20 cellular contexts compared by ENCODE assay signal in the genomic region with DNA sequence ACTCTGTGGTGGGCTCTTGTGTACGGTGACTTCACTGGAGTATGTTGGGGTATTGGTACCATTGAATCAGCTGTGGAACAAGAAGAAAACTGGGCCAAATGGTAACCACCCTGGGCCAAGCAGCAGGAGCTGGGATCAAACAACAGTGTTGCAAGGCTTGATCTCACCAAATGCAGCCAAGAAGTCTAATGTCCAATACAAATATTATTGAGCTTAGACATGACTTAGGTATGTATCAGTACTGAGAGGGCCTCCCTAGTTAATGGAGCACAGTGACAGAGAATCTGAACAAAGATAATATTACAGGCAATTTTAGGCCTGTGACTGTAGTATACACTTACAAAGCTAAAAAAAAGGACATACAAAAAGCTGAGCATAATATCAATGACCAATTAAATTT.
"Had no signal": no experiment of that assay in that cellular context is flagged by ENCODE, and none has a peak within 500 bp of the region (broad histone marks: within the 10 kb centered on the region; RNA-seq: fewer than 3 reads in every experiment).

No MANE protein-coding gene starts in this region.

- H3K4me1 ChIP-seq: esophagus squamous epithelium, gastroesophageal sphincter, right lobe of liver, stomach, testis had no signal

- H3K4me3 ChIP-seq: esophagus squamous epithelium, gastroesophageal sphincter, lung, ovary, right lobe of liver, stomach, testis had no signal

- H3K4me3 Mint-ChIP-seq: activated CD4-positive, alpha-beta T cell treated with anti-CD3 and anti-CD28 coated beads, Interleukin-2, amount 10 ng/mL, durations not matched to agents 24 days and 14 days; activated CD8-positive, alpha-beta T cell treated with anti-CD3 and anti-CD28 coated beads, Interleukin-2, amount 10 ng/mL, durations not matched to agents 7 days and 5 days; mesothelial cell of epicardium; neural crest cell; T-helper 17 cell had no signal

- H3K9me3 Mint-ChIP-seq: activated CD4-positive, alpha-beta T cell treated with anti-CD3 and anti-CD28 coated beads, Interleukin-2, amount 10 ng/mL, durations not matched to agents 24 days and 14 days; neural crest cell had no signal

- H3K27ac Mint-ChIP-seq: activated CD4-positive, alpha-beta T cell treated with anti-CD3 and anti-CD28 coated beads, Interleukin-2, amount 10 ng/mL, durations not matched to agents 24 days and 14 days; activated CD8-positive, alpha-beta T cell treated with anti-CD3 and anti-CD28 coated beads, Interleukin-2, amount 10 ng/mL, durations not matched to agents 7 days and 5 days; activated naive CD4-positive, alpha-beta T cell treated with anti-CD3 and anti-CD28 coated beads, Interleukin-2, amount 50 U/mL, for 72 hours; mesothelial cell of epicardium; T-helper 17 cell had no signal

- H3K27me3 ChIP-seq: esophagus squamous epithelium, gastroesophageal sphincter, ovary, right lobe of liver, stomach, testis had no signal

- H3K27ac ChIP-seq: esophagus squamous epithelium, gastroesophageal sphincter, ovary, right lobe of liver, stomach, testis had no signal

- H3K9me3 ChIP-seq: esophagus squamous epithelium, gastroesophageal sphincter, ovary, right lobe of liver, stomach, testis had no signal

- ATAC-seq: activated CD8-positive, alpha-beta T cell treated with anti-CD3 and anti-CD28 coated beads, Interleukin-2, amount 10 ng/mL, durations not matched to agents 7 days and 5 days; activated naive CD4-positive, alpha-beta T cell treated with anti-CD3 and anti-CD28 coated beads, Interleukin-2, amount 50 U/mL, for 72 hours; gastroesophageal sphincter; right lobe of liver; T-helper 17 cell had no signal

- H3K4me1 Mint-ChIP-seq: activated CD4-positive, alpha-beta T cell treated with anti-CD3 and anti-CD28 coated beads, Interleukin-2, amount 10 ng/mL, durations not matched to agents 24 days and 14 days; neural crest cell; T-helper 17 cell had no signal

- H3K27me3 Mint-ChIP-seq: activated CD4-positive, alpha-beta T cell treated with anti-CD3 and anti-CD28 coated beads, Interleukin-2, amount 10 ng/mL, durations not matched to agents 24 days and 14 days; T-helper 17 cell had no signal

- DNase-seq: activated CD4-positive, alpha-beta T cell treated with anti-CD3 and anti-CD28 coated beads, Interleukin-2, amount 10 ng/mL, durations not matched to agents 24 days and 14 days; activated CD4-positive, CD25-positive, alpha-beta regulatory T cell; activated CD8-positive, alpha-beta memory T cell treated with anti-CD3 and anti-CD28 coated beads, Interleukin-2, amount 50 U/mL, for 4 hours; activated CD8-positive, alpha-beta T cell treated with anti-CD3 and anti-CD28 coated beads, Interleukin-2, amount 10 ng/mL, durations not matched to agents 7 days and 5 days; activated gamma-delta T cell; activated T-cell treated with anti-CD3 and anti-CD28 coated beads, Interleukin-2, amount 50 U/mL, for 48 hours; amygdala; effector CD8-positive, alpha-beta T cell; esophagus squamous epithelium; ovary; right lobe of liver; stimulated activated CD4-positive, alpha-beta T cell treated with anti-CD3 and anti-CD28 coated beads, Interleukin-1b, Interleukin-23, amount 100 ng/mL, for 48 hours; stomach; T-helper 17 cell; testis had no signal

- H3K36me3 ChIP-seq: esophagus squamous epithelium, gastroesophageal sphincter, ovary, right lobe of liver, stomach had no signal

- H3K36me3 Mint-ChIP-seq: mesothelial cell of epicardium had no signal
